19 cellular contexts compared by ENCODE assay signal in genomic region chr10:44992070-44992731, GRCh38. TPM values are rescaled to one million over a fixed set of nuclear protein-coding genes. Genes with fewer than 3 reads are reported as not detected.
A peak's percentile ranks its signal among the peaks of the same experiment; 100 is the strongest.
DNase-seq lines count a peak whose midpoint lies in the region; ATAC-seq and TF ChIP-seq lines count a peak whose summit lies in the region.
"Had no signal": no experiment of that assay in that cellular context is flagged by ENCODE, and none has a peak within 500 bp of the region (broad histone marks: within the 10 kb centered on the region; RNA-seq: fewer than 3 reads in every experiment).

No MANE protein-coding gene starts in this region.

- POLR2A ChIA-PET in activated CD4-positive, alpha-beta memory T cell treated with anti-CD3 and anti-CD28 coated beads, Interleukin-2, amount 10 ng/mL, durations not matched to agents 7 days and 5 days (lab: Charles Lee) = interaction anchor here (1.8 kb wide), 1 partner anchor 9 kb away, joined by 6 read pairs; no protein-coding TSS in a partner anchor
- POLR2A ChIA-PET in activated CD4-positive, alpha-beta memory T cell treated with anti-CD3 and anti-CD28 coated beads for 36 hours (lab: Charles Lee) = interaction anchor here (0.8 kb wide), 1 partner anchor 17 kb away, joined by 3 read pairs; no protein-coding TSS in a partner anchor

- TF ChIP-seq EP300 in tibial nerve (IDR thresholded peaks at IDR 0.05) = no peak

- TF ChIP-seq POLR2A in heart left ventricle (IDR thresholded peaks at IDR 0.05) (no peak), tibial nerve (IDR thresholded peaks at IDR 0.05) (no peak)

- H3K36me3 Mint-ChIP-seq in activated CD4-positive, alpha-beta memory T cell treated with anti-CD3 and anti-CD28 coated beads, Interleukin-2, amount 10 ng/mL, durations not matched to agents 7 days and 5 days (ENCODE audit: low read depth) = no peaks in the 10 kb centered on the region
- no peaks in the 10 kb centered on the region for H3K36me3 Mint-ChIP-seq in activated CD4-positive, alpha-beta memory T cell treated with anti-CD3 and anti-CD28 coated beads for 36 hours

- CTCF ChIA-PET in activated CD4-positive, alpha-beta memory T cell treated with anti-CD3 and anti-CD28 coated beads, Interleukin-2, amount 10 ng/mL, durations not matched to agents 7 days and 5 days (lab: Charles Lee) = no interaction called here
- CTCF ChIA-PET in activated CD4-positive, alpha-beta memory T cell treated with anti-CD3 and anti-CD28 coated beads for 36 hours (lab: Charles Lee) = no interaction called here

- H3K9me3 Mint-ChIP-seq in activated CD4-positive, alpha-beta memory T cell treated with anti-CD3 and anti-CD28 coated beads, Interleukin-2, amount 10 ng/mL, durations not matched to agents 7 days and 5 days = no peaks in the 10 kb centered on the region
- H3K9me3 Mint-ChIP-seq in activated CD4-positive, alpha-beta memory T cell treated with anti-CD3 and anti-CD28 coated beads for 36 hours = no peaks in the 10 kb centered on the region
- H3K9me3 Mint-ChIP-seq: CD4-positive, alpha-beta T cell; nephron; type B pancreatic cell had no signal

- intact Hi-C loops in activated CD4-positive, alpha-beta memory T cell treated with anti-CD3 and anti-CD28 coated beads for 36 hours (cut with micrococcal nuclease) = no loop called here
- intact Hi-C loops in heart left ventricle (cut with DNase I) = loop anchor here in 2 of 10 donors (5.0 to 10.0 kb wide), 3 partner anchors 60 to 1317 kb away; no protein-coding TSS in a partner anchor

- no peak overlapping the region for H3K4me3 Mint-ChIP-seq in activated CD4-positive, alpha-beta memory T cell treated with anti-CD3 and anti-CD28 coated beads, Interleukin-2, amount 10 ng/mL, durations not matched to agents 7 days and 5 days
- H3K4me3 Mint-ChIP-seq in activated CD4-positive, alpha-beta memory T cell treated with anti-CD3 and anti-CD28 coated beads for 36 hours = no peak overlapping the region
- H3K4me3 Mint-ChIP-seq: activated CD8-positive, alpha-beta T cell treated with anti-CD3 and anti-CD28 coated beads, Interleukin-2, amount 10 ng/mL, durations not matched to agents 7 days and 5 days; CD4-positive, alpha-beta T cell; nephron; type B pancreatic cell had no signal

- ATAC-seq in heart left ventricle = no peak
- no peak for ATAC-seq in GM18907 (IDR thresholded peaks at IDR 0.05; ENCODE audit: unreplicated experiment)
- no peak for ATAC-seq in HG03139 (IDR thresholded peaks at IDR 0.05; ENCODE audit: unreplicated experiment)
- ATAC-seq: A549; activated CD8-positive, alpha-beta T cell treated with anti-CD3 and anti-CD28 coated beads, Interleukin-2, amount 10 ng/mL, durations not matched to agents 7 days and 5 days; left lung; Panc1 had no signal

- peaks cover 26% of the 10 kb centered on the region for H3K4me1 Mint-ChIP-seq in activated CD4-positive, alpha-beta memory T cell treated with anti-CD3 and anti-CD28 coated beads, Interleukin-2, amount 10 ng/mL, durations not matched to agents 7 days and 5 days
- H3K4me1 Mint-ChIP-seq in activated CD4-positive, alpha-beta memory T cell treated with anti-CD3 and anti-CD28 coated beads for 36 hours (ENCODE audit: low read depth) = peaks cover 10% of the 10 kb centered on the region

- H3K9me3 ChIP-seq in heart left ventricle = no peaks in the 10 kb centered on the region
- no peaks in the 10 kb centered on the region for H3K9me3 ChIP-seq in tibial nerve
- H3K9me3 ChIP-seq: A549, left lung, MG63 had no signal

- DNase-seq in activated CD4-positive, alpha-beta memory T cell treated with anti-CD3 and anti-CD28 coated beads, Interleukin-2, amount 10 ng/mL, durations not matched to agents 7 days and 5 days = peak; percentile 9
- DNase-seq in activated CD4-positive, alpha-beta memory T cell treated with anti-CD3 and anti-CD28 coated beads for 36 hours = no peak
- DNase-seq in heart left ventricle (peak in 4 of 5 donors; percentile 22 to 75 (median 50)), mucosa of gallbladder (ENCODE audit: low spot score) (peak; percentile 9), tibial nerve (ENCODE audit: low spot score in 2 of 2) (peak in 1 of 2 donors; percentile 5)
- DNase-seq in activated naive CD4-positive, alpha-beta T cell treated with anti-CD3 and anti-CD28 coated beads, Interleukin-2, amount 50 U/mL, for 16 hours = no peak
- DNase-seq: CD4-positive, alpha-beta T cell; left lung; MG63; NCI-H2029 treated with DMSO at 0.1 percent for 48 hours; NCI-H69; retina had no signal

- peaks cover 6% of the 10 kb centered on the region for H3K27me3 Mint-ChIP-seq in activated CD4-positive, alpha-beta memory T cell treated with anti-CD3 and anti-CD28 coated beads, Interleukin-2, amount 10 ng/mL, durations not matched to agents 7 days and 5 days
- H3K27me3 Mint-ChIP-seq in activated CD4-positive, alpha-beta memory T cell treated with anti-CD3 and anti-CD28 coated beads for 36 hours = peaks cover 2% of the 10 kb centered on the region
- H3K27me3 Mint-ChIP-seq: CD4-positive, alpha-beta T cell; type B pancreatic cell had no signal

- WGBS in heart left ventricle, 4 donors = 62 to 75% (median 66%) methylated on average over 9 to 11 of the region's 11 CpGs
- WGBS in tibial nerve, 2 donors = 77 to 83% methylated on average over 11 of the region's 11 CpGs

- H3K36me3 ChIP-seq in heart left ventricle = peaks cover 0 to 78% (median 59%) of the 10 kb centered on the region in 9 donors
- H3K36me3 ChIP-seq in tibial nerve = peaks cover 0 to 66% (median 0%) of the 10 kb centered on the region in 3 donors
- H3K36me3 ChIP-seq: MG63 had no signal

- TF ChIP-seq CTCF in heart left ventricle (IDR thresholded peaks at IDR 0.05) = no peak
- no peak for TF ChIP-seq CTCF in tibial nerve (IDR thresholded peaks at IDR 0.05)

- H3K4me1 ChIP-seq in heart left ventricle = peaks cover 13 to 82% (median 65%) of the 10 kb centered on the region in 12 donors
- peaks cover under 1 to 78% (median 44%) of the 10 kb centered on the region in 4 donors for H3K4me1 ChIP-seq in tibial nerve
- H3K4me1 ChIP-seq: A549 had no signal

- peak overlapping the region; percentile 15 to 96 (median 72) for H3K27ac ChIP-seq in heart left ventricle
- peak overlapping the region in 3 of 4 donors; percentile 54 to 97 (median 96) for H3K27ac ChIP-seq in tibial nerve
- H3K27ac ChIP-seq: A549 had no signal

- no peaks in the 10 kb centered on the region for H3K27me3 ChIP-seq in heart left ventricle
- no peaks in the 10 kb centered on the region for H3K27me3 ChIP-seq in tibial nerve
- H3K27me3 ChIP-seq: left lung, MG63 had no signal

- no peak overlapping the region for H3K27ac Mint-ChIP-seq in activated CD4-positive, alpha-beta memory T cell treated with anti-CD3 and anti-CD28 coated beads, Interleukin-2, amount 10 ng/mL, durations not matched to agents 7 days and 5 days
- no peak overlapping the region for H3K27ac Mint-ChIP-seq in activated CD4-positive, alpha-beta memory T cell treated with anti-CD3 and anti-CD28 coated beads for 36 hours
- H3K27ac Mint-ChIP-seq: activated CD8-positive, alpha-beta T cell treated with anti-CD3 and anti-CD28 coated beads, Interleukin-2, amount 10 ng/mL, durations not matched to agents 7 days and 5 days; CD4-positive, alpha-beta T cell; type B pancreatic cell had no signal

- no peak overlapping the region for H3K4me3 ChIP-seq in heart left ventricle
- no peak overlapping the region for H3K4me3 ChIP-seq in tibial nerve
- H3K4me3 ChIP-seq: A549, left lung, MG63 had no signal

RNA-seq across cellular contexts. Expression of gene ZNF22, which starts 8.5 kb away (rescaled TPM):
- 10 to 100 TPM; 22.9 to 24.7 TPM for total RNA-seq in activated CD4-positive, alpha-beta memory T cell treated with anti-CD3 and anti-CD28 coated beads, Interleukin-2, amount 10 ng/mL, durations not matched to agents 7 days and 5 days
- 10 to 100 TPM; 19.3 to 19.9 TPM for total RNA-seq in activated CD4-positive, alpha-beta memory T cell treated with anti-CD3 and anti-CD28 coated beads for 36 hours
- total RNA-seq in heart left ventricle (10 to 100 TPM; 12.7 to 16.8 (median 14.6) TPM), mucosa of gallbladder (16.5 TPM), tibial nerve (10 to 100 TPM; 23.4 to 30.2 (median 26.0) TPM)
- 10 to 100 TPM; 12.6 to 17.5 TPM for polyA plus RNA-seq in heart left ventricle

RNA-seq across cellular contexts. Expression of gene DEPP1, which starts 13.6 kb away (rescaled TPM):
- 1 to 10 TPM; 1.2 to 1.9 TPM for total RNA-seq in activated CD4-positive, alpha-beta memory T cell treated with anti-CD3 and anti-CD28 coated beads, Interleukin-2, amount 10 ng/mL, durations not matched to agents 7 days and 5 days
- under 1 TPM; 0.34 to 0.40 TPM for total RNA-seq in activated CD4-positive, alpha-beta memory T cell treated with anti-CD3 and anti-CD28 coated beads for 36 hours
- total RNA-seq in heart left ventricle (10 to 100 TPM; 11.0 to 76.5 (median 22.7) TPM), mucosa of gallbladder (45.8 TPM), tibial nerve (1,000 to 10,000 TPM in 1 of 4 donors, 100 to 1,000 TPM in 3; 530 to 1,439 (median 798) TPM)
- polyA plus RNA-seq in heart left ventricle = 10 to 100 TPM; 19.1 to 37.9 TPM
- total RNA-seq: activated CD8-positive, alpha-beta T cell treated with anti-CD3 and anti-CD28 coated beads, Interleukin-2, amount 10 ng/mL, durations not matched to agents 7 days and 5 days; CD4-positive, alpha-beta T cell had no signal

RNA-seq across cellular contexts. Expression of gene RASSF4, which starts 32.6 kb away (rescaled TPM):
- total RNA-seq in activated CD4-positive, alpha-beta memory T cell treated with anti-CD3 and anti-CD28 coated beads, Interleukin-2, amount 10 ng/mL, durations not matched to agents 7 days and 5 days = 1 to 10 TPM in 1 of 2 experiments, under 1 TPM in 1; 0.50 to 1.2 TPM
- total RNA-seq in activated CD4-positive, alpha-beta memory T cell treated with anti-CD3 and anti-CD28 coated beads for 36 hours = 1 to 10 TPM in 1 of 2 experiments, under 1 TPM in 1; 0.77 to 1.1 TPM
- total RNA-seq in heart left ventricle (100 to 1,000 TPM in 4 of 9 donors, 10 to 100 TPM in 5; 64.4 to 125 (median 89.5) TPM), mucosa of gallbladder (41.9 TPM), tibial nerve (100 to 1,000 TPM; 153 to 275 (median 185) TPM)
- 10 to 100 TPM; 48.3 to 66.2 TPM for polyA plus RNA-seq in heart left ventricle

Comparison
In these comparisons a context has a peak if more than half of its experiments do, and no peak if none do; other contexts are left out.
1. DNase-seq: peak in activated CD4-positive, alpha-beta memory T cell treated with anti-CD3 and anti-CD28 coated beads, Interleukin-2, amount 10 ng/mL, durations not matched to agents 7 days and 5 days (single experiment), heart left ventricle (4 of 5) and mucosa of gallbladder (single experiment); none in activated CD4-positive, alpha-beta memory T cell treated with anti-CD3 and anti-CD28 coated beads for 36 hours (single experiment) and activated naive CD4-positive, alpha-beta T cell treated with anti-CD3 and anti-CD28 coated beads, Interleukin-2, amount 50 U/mL, for 16 hours (single experiment).
2. RNA of gene DEPP1, which starts 13.6 kb away (total RNA-seq): 530 to 1,439 TPM in tibial nerve; 45.8 TPM in mucosa of gallbladder (single experiment), 11.0 to 76.5 TPM in heart left ventricle, 1.2 to 1.9 TPM in activated CD4-positive, alpha-beta memory T cell treated with anti-CD3 and anti-CD28 coated beads, Interleukin-2, amount 10 ng/mL, durations not matched to agents 7 days and 5 days and 0.34 to 0.40 TPM in activated CD4-positive, alpha-beta memory T cell treated with anti-CD3 and anti-CD28 coated beads for 36 hours; every median in the first group is over 4 times any median in the second.
3. RNA of gene RASSF4, which starts 32.6 kb away (total RNA-seq): 153 to 275 TPM in tibial nerve, 64.4 to 125 TPM in heart left ventricle and 41.9 TPM in mucosa of gallbladder (single experiment); 0.50 to 1.2 TPM in activated CD4-positive, alpha-beta memory T cell treated with anti-CD3 and anti-CD28 coated beads, Interleukin-2, amount 10 ng/mL, durations not matched to agents 7 days and 5 days and 0.77 to 1.1 TPM in activated CD4-positive, alpha-beta memory T cell treated with anti-CD3 and anti-CD28 coated beads for 36 hours; every median in the first group is over 10 times any median in the second.